1 cellular context compared by ENCODE assay signal in genomic region chr9:91090132-91090410, GRCh38.
TF ChIP-seq lines count a peak whose summit lies in the region.

No MANE protein-coding gene starts in this region.

TF ChIP-seq in IMR-90, 13 proteins besides CTCF, POLR2A, EP300 and RAD21:
- TF ChIP-seq ELK1 (IDR thresholded peaks at IDR 0.05; ENCODE audit: borderline replicate concordance, low read depth, low read length) (no peak), MAZ (IDR thresholded peaks at IDR 0.05; ENCODE audit: borderline replicate concordance, low read depth, low read length) (no peak), CHD1 (IDR thresholded peaks at IDR 0.05; ENCODE audit: low read depth, low read length) (no peak), NFE2L2 (IDR thresholded peaks at IDR 0.05; ENCODE audit: low read depth, low read length) (no peak), RCOR1 (IDR thresholded peaks at IDR 0.05; ENCODE audit: insufficient replicate concordance, low read length) (no peak), FOS (IDR thresholded peaks at IDR 0.05; ENCODE audit: low read depth, low read length) (no peak), CEBPB (IDR thresholded peaks at IDR 0.05; ENCODE audit: low read depth, low read length) (no peak), USF2 (IDR thresholded peaks at IDR 0.05; ENCODE audit: low read depth, low read length) (no peak), BHLHE40 (IDR thresholded peaks at IDR 0.05; ENCODE audit: low read depth, low read length) (no peak), SMC3 (IDR thresholded peaks at IDR 0.05; ENCODE audit: low read depth, low read length) (no peak), RFX5 (IDR thresholded peaks at IDR 0.05; ENCODE audit: low read depth, low read length) (no peak), MAFK (IDR thresholded peaks at IDR 0.05; ENCODE audit: low read depth, low read length) (no peak), MXI1 (IDR thresholded peaks at IDR 0.05; ENCODE audit: borderline replicate concordance, low read depth, low read length) (no peak)
